In the genomic region with DNA sequence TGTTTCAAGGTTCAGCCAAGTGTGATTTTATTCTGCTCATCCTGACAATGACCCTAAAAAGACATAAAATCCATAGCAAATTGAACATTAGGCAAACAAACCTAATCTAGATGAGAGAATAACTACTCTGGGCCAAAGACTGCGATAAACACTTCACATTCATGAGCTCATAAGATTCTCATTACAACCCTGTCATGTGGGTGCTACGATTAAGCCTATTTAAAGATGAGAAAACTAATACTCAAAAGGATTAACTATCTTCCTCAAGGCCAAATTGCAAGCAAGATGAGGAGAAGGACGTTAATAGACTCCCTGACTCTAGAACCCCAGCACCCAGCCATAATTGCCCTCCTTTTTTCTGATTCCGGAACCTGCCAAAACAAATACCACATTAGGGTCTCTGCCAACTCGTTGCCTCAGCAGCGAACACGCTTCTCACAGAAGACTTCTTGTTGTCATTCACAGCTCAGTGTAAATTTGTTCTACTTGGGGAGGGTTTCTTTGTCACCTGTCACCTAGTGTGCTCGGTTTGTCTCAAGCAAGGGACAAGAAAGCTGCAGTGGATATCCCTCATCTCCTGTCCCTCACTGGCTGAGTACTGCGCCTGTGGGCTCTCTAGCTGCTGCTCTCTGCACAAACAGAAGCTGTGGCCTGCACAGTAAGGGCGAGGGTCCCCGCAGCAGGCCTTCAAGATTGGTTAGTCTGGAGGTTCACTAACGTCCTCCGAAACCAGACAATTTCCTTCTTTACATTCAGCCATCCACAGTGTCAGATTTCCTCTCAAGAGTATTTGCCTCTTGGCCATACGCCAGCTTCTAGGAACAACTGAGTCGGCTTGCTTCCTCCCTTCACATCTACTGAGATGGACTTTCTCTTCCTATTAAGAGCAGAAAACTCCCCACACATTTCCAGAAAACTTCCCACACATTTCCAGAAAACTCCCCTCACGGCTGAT, we compare ENCODE assay signal across 11 cellular contexts.
DNase-seq lines count a peak whose midpoint lies in the region; ATAC-seq, FAIRE-seq and TF ChIP-seq lines count a peak whose summit lies in the region.
"Had no signal": no experiment of that assay in that cellular context is flagged by ENCODE, and none has a peak within 500 bp of the region (broad histone marks: within the 10 kb centered on the region; RNA-seq: fewer than 3 reads in every experiment).

No MANE protein-coding gene starts in this region.

- no peak overlapping the region for H3K4me3 ChIP-seq in A673 (ENCODE audit: low read depth, low read length, poor library complexity, severe bottlenecking)
- H3K4me3 ChIP-seq in LNCaP clone FGC (ENCODE audit: low read depth, low read length) = no peak overlapping the region
- H3K4me3 ChIP-seq in keratinocyte (ENCODE audit: control insufficient read depth in 2 of 3, extremely low read depth in 1 of 3, insufficient read depth in 2 of 3, low read depth in 1 of 3, low read length in 3 of 3) = no peak overlapping the region

- H3K27me3 ChIP-seq in A673 (replicated peaks; ENCODE audit: insufficient read depth, low read depth, low read length, poor library complexity) (no peaks in the 10 kb centered on the region), keratinocyte (ENCODE audit: control insufficient read depth, extremely low read depth, insufficient read depth, low read length) (no peaks in the 10 kb centered on the region)

- H3K4me2 ChIP-seq in keratinocyte (ENCODE audit: control insufficient read depth, extremely low read depth, insufficient read depth, low read depth, low read length) = no peak overlapping the region

- no peak overlapping the region for H3K4me3 Mint-ChIP-seq in CD14-positive monocyte
- H3K4me3 Mint-ChIP-seq: activated T-cell treated with anti-CD3 and anti-CD28 coated beads, Interleukin-2, amount 50 U/mL, for 24 hours; B cell had no signal

- no peaks in the 10 kb centered on the region for H3K79me2 ChIP-seq in keratinocyte (ENCODE audit: control insufficient read depth, insufficient read depth, low read length)

- POLR2A ChIA-PET in A673 (lab: Charles Lee; ENCODE audit: low non-redundant PET) = no interaction called here

- no peak for ATAC-seq in HG03196 (IDR thresholded peaks at IDR 0.05; ENCODE audit: unreplicated experiment)
- ATAC-seq in HG02763 (IDR thresholded peaks at IDR 0.05; ENCODE audit: unreplicated experiment) = no peak

- no peak overlapping the region for H3K9ac ChIP-seq in keratinocyte (ENCODE audit: control insufficient read depth, extremely low read depth, insufficient read depth, low read length)

- peak; percentile 10 for DNase-seq in A673 (ENCODE audit: low spot score)
- peak; percentile 50 for DNase-seq in LNCaP clone FGC (ENCODE audit: low read depth)
- peak; percentile 17 for DNase-seq in RPMI8226
- no peak for DNase-seq in keratinocyte (ENCODE audit: low read depth, low spot score)
- no peak for DNase-seq in CD14-positive monocyte (ENCODE audit: low spot score)
- DNase-seq in AG08395 (ENCODE audit: low spot score) = no peak
- DNase-seq: activated T-cell treated with anti-CD3 and anti-CD28 coated beads, Interleukin-2, amount 50 U/mL, for 24 hours; MV-4-11 had no signal

- H3K9me3 Mint-ChIP-seq in CD14-positive monocyte = peaks cover 0 to 4% (median 0%) of the 10 kb centered on the region in 7 donors
- H3K9me3 Mint-ChIP-seq: activated T-cell treated with anti-CD3 and anti-CD28 coated beads, Interleukin-2, amount 50 U/mL, for 24 hours had no signal

- no peaks in the 10 kb centered on the region for H3K36me3 Mint-ChIP-seq in CD14-positive monocyte

- H3K27me3 Mint-ChIP-seq in CD14-positive monocyte (ENCODE audit: low read depth in 3 of 3) = peaks cover 0 to 1% (median 0%) of the 10 kb centered on the region in 3 donors
- H3K27me3 Mint-ChIP-seq: activated T-cell treated with anti-CD3 and anti-CD28 coated beads, Interleukin-2, amount 50 U/mL, for 24 hours; B cell had no signal

- H2AFZ ChIP-seq in keratinocyte (ENCODE audit: control insufficient read depth, low read length) = no peak overlapping the region

- CTCF ChIA-PET in A673 (lab: Charles Lee) = no interaction called here

- H3K4me1 ChIP-seq in A673 (ENCODE audit: insufficient read depth, low read length, poor library complexity, severe bottlenecking) (no peaks in the 10 kb centered on the region), keratinocyte (ENCODE audit: control insufficient read depth, extremely low read depth, insufficient read depth, low read length) (peaks cover 15% of the 10 kb centered on the region)

- intact Hi-C loops in A673 (cut with micrococcal nuclease; ENCODE audit: unreplicated experiment) (no loop called here), CD14-positive monocyte (cut with micrococcal nuclease) (no loop called here)

- dilution Hi-C loops in keratinocyte (cut with MboI; ENCODE audit: extremely low pct_ligation_motif_present, low sequenced_read_pairs) = no loop called here

- no peaks in the 10 kb centered on the region for H3K9me1 ChIP-seq in keratinocyte (ENCODE audit: control insufficient read depth, extremely low read depth, insufficient read depth, low read length)

- H3K27ac ChIP-seq in A673 (ENCODE audit: low read depth, low read length, poor library complexity, severe bottlenecking) (no peak overlapping the region), keratinocyte (ENCODE audit: control insufficient read depth, insufficient read depth, low read length) (no peak overlapping the region)

- peak; percentile 20 for FAIRE-seq in keratinocyte (lab: Jason Lieb, UNC)

- no peaks in the 10 kb centered on the region for H3K4me1 Mint-ChIP-seq in CD14-positive monocyte
- H3K4me1 Mint-ChIP-seq: B cell had no signal

- peak overlapping the region in 1 of 7 donors; percentile 32 for H3K27ac Mint-ChIP-seq in CD14-positive monocyte
- H3K27ac Mint-ChIP-seq: activated T-cell treated with anti-CD3 and anti-CD28 coated beads, Interleukin-2, amount 50 U/mL, for 24 hours; B cell had no signal

- no TSS peak for BruUV-seq in A673 (replicated peaks; lab: Mats Ljungman, UMichigan)

- TF ChIP-seq CTCF in A673 (conservative IDR thresholded peaks at IDR 0.05; ENCODE audit: low read depth, low read length) (no peak), LNCaP clone FGC (IDR thresholded peaks at IDR 0.05; ENCODE audit: control insufficient read depth, extremely low read depth, insufficient read depth) (no peak), keratinocyte (optimal IDR thresholded peaks at IDR 0.05 in 1 of 3, IDR thresholded peaks at IDR 0.05 in 1 of 3, conservative IDR thresholded peaks at IDR 0.05 in 1 of 3; ENCODE audit: extremely low read depth in 1 of 3, insufficient read depth in 2 of 3, low read length in 3 of 3) (no peak), CD14-positive monocyte (IDR thresholded peaks at IDR 0.05) (no peak)

- H3K36me3 ChIP-seq in A673 (ENCODE audit: insufficient read depth, low read length, poor library complexity, severe bottlenecking) (no peaks in the 10 kb centered on the region), keratinocyte (ENCODE audit: control insufficient read depth in 2 of 2, extremely low read depth in 1 of 2, insufficient read depth in 2 of 2, low read length in 2 of 2) (no peaks in the 10 kb centered on the region)

- H3K9me3 ChIP-seq in A673 (ENCODE audit: low read depth, low read length, poor library complexity, severe bottlenecking) (no peaks in the 10 kb centered on the region), keratinocyte (ENCODE audit: control insufficient read depth, low read depth, low read length) (no peaks in the 10 kb centered on the region)

- H4K20me1 ChIP-seq in keratinocyte (ENCODE audit: control insufficient read depth, extremely low read depth, insufficient read depth, low read length) = no peaks in the 10 kb centered on the region

Comparison
In these comparisons a context has a peak if more than half of its experiments do, and no peak if none do; other contexts are left out.
1. DNase-seq: peak in A673 (single experiment), LNCaP clone FGC (single experiment) and RPMI8226 (single experiment); none in keratinocyte (single experiment), CD14-positive monocyte (single experiment) and AG08395 (single experiment).